ENCODE assay signal across 8 cellular contexts in the genomic region with DNA sequence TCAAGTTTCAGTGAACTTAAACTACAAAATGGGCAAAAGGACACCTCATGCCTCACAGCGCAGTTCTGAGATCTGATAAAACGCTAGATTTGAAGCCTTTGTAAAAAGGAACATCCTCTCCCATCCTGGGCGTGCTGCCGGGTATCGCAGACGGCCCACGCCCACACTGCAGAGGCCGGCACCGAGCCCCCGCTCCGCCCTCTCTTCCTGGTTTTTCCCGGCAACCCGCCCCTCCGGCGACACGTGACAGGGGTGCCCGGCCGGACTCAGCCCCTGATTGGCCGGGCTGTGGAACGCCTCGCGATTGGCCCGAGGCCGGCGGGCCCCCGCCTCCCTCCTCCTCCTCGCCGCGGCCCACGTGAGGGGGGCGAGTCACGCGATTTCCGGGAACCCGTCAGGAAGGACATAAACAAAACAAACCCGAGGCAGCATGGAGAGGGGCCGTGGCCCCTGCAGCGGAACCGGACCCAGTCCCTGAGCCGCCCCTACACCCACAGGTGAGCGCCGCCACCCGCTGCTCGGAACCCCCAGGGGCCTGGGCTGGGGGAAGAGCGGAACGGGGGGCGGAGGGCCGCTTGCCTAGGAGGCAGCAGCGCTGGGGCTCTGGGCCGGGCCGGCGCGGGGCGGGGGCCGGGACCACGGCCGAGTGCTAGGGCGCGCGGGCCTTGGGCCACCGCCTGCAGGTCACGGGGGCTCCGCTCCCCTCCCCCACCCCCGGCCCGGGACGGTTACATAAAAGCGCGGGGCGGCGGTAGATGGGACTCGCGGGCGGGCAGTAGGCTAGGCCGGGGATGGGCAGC. TPM values are rescaled to one million over a fixed set of nuclear protein-coding genes. Genes with fewer than 3 reads are reported as not detected.
DNase-seq lines count a peak whose midpoint lies in the region; ATAC-seq, FAIRE-seq and TF ChIP-seq lines count a peak whose summit lies in the region.

A gene with protein sequence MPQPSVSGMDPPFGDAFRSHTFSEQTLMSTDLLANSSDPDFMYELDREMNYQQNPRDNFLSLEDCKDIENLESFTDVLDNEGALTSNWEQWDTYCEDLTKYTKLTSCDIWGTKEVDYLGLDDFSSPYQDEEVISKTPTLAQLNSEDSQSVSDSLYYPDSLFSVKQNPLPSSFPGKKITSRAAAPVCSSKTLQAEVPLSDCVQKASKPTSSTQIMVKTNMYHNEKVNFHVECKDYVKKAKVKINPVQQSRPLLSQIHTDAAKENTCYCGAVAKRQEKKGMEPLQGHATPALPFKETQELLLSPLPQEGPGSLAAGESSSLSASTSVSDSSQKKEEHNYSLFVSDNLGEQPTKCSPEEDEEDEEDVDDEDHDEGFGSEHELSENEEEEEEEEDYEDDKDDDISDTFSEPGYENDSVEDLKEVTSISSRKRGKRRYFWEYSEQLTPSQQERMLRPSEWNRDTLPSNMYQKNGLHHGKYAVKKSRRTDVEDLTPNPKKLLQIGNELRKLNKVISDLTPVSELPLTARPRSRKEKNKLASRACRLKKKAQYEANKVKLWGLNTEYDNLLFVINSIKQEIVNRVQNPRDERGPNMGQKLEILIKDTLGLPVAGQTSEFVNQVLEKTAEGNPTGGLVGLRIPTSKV (plus strand): TSS at position 370 of the 800 bp plus-strand sequence. CDS start 24,424 bp downstream, outside the sequence.

- H3K27me3 Mint-ChIP-seq in mesothelial cell of epicardium (ENCODE audit: low read depth): no peaks in the 10 kb centered on the region

- H4K20me1 ChIP-seq in OCI-LY1 (ENCODE audit: insufficient read depth, low read length): no peaks in the 10 kb centered on the region

- H3K4me1 ChIP-seq in OCI-LY1 (ENCODE audit: insufficient read depth, low read length, severe bottlenecking): peaks cover 37% of the 10 kb centered on the region

- H3K79me2 ChIP-seq in OCI-LY1 (ENCODE audit: insufficient read depth, low read length): peaks cover 13% of the 10 kb centered on the region

- H3K4me3 Mint-ChIP-seq in mesothelial cell of epicardium: peak within 1 kb of the TSS; percentile 94

- no peaks in the 10 kb centered on the region for H3K36me3 ChIP-seq in OCI-LY1 (ENCODE audit: insufficient read depth, low read length)

- H3K27ac Mint-ChIP-seq in mesothelial cell of epicardium: peak within 1 kb of the TSS; percentile 99

- ATAC-seq in GM21526 (IDR thresholded peaks at IDR 0.05; ENCODE audit: low FRiP score, unreplicated experiment): peak; percentile 74

- no peaks in the 10 kb centered on the region for H3K27me3 ChIP-seq in OCI-LY1 (ENCODE audit: insufficient read depth, low read length)

- no peaks in the 10 kb centered on the region for H3K9me2 ChIP-seq in OCI-LY1 (ENCODE audit: low read depth, low read length)

- DNase-seq in DMS 273 (lab: John Stamatoyannopoulos, UW; ENCODE audit: unreplicated experiment) (peak; percentile 99), HuH-7 (ENCODE audit: low spot score) (peak; percentile 92), mesothelial cell of epicardium (ENCODE audit: low spot score in 2 of 2, unreplicated experiment in 2 of 2) (peak; percentile 97 to 98)
- DNase-seq in activated CD8-positive, alpha-beta memory T cell treated with anti-CD3 and anti-CD28 coated beads, Interleukin-2, amount 50 U/mL, for 4 hours: peak; percentile 99
- DNase-seq in stimulated activated CD8-positive, alpha-beta memory T cell treated with anti-CD3 and anti-CD28 coated beads, Interleukin-15, amount 100 ng/mL, for 4 hours (ENCODE audit: low read depth in 2 of 2): peak; percentile 95 to 99

- peak within 1 kb of the TSS; percentile 79 for H3K9ac ChIP-seq in OCI-LY1 (ENCODE audit: low read length)

- H2AFZ ChIP-seq in OCI-LY1 (ENCODE audit: low read length): no peak within 1 kb of the TSS

- peaks cover 20% of the 10 kb centered on the region for H3K4me1 Mint-ChIP-seq in mesothelial cell of epicardium

- H3K36me3 Mint-ChIP-seq in mesothelial cell of epicardium: no peaks in the 10 kb centered on the region

- TF ChIP-seq CTCF in OCI-LY1 (IDR thresholded peaks at IDR 0.05; ENCODE audit: low read length) (no peak), mesothelial cell of epicardium (IDR thresholded peaks at IDR 0.05; ENCODE audit: unreplicated experiment) (no peak)

- H3K9me3 Mint-ChIP-seq in mesothelial cell of epicardium: no peaks in the 10 kb centered on the region

- peak within 1 kb of the TSS; percentile 92 for H3K4me2 ChIP-seq in OCI-LY1 (ENCODE audit: low read length)

- peak within 1 kb of the TSS; percentile 77 for H3K4me3 ChIP-seq in OCI-LY1 (ENCODE audit: low read depth, low read length, poor library complexity, severe bottlenecking)

- H3K9me3 ChIP-seq in OCI-LY1 (ENCODE audit: low read length): no peaks in the 10 kb centered on the region

- peak; percentile 79 for FAIRE-seq in endometrium (lab: Jason Lieb, UNC)

- H3F3A ChIP-seq in OCI-LY1 (ENCODE audit: insufficient read depth, low read length): no peaks in the 10 kb centered on the region

- peak within 1 kb of the TSS; percentile 76 for H3K27ac ChIP-seq in OCI-LY1 (ENCODE audit: low read depth, low read length, poor library complexity, severe bottlenecking)

RNA-seq across cellular contexts. Expression of the gene that starts here (rescaled TPM):
- 17.8 to 20.3 TPM (median 19.1 TPM) in 3 replicates for total RNA-seq in mesothelial cell of epicardium

Comparison
In these comparisons a context has a peak if more than half of its experiments do, and no peak if none do; other contexts are left out.
1. Peak in every context shown above with its lines: DNase-seq, ATAC-seq, H3K4me3 ChIP-seq and H3K27ac ChIP-seq.